Comparison of ENCODE assay signal across 9 cellular contexts in the genomic region with DNA sequence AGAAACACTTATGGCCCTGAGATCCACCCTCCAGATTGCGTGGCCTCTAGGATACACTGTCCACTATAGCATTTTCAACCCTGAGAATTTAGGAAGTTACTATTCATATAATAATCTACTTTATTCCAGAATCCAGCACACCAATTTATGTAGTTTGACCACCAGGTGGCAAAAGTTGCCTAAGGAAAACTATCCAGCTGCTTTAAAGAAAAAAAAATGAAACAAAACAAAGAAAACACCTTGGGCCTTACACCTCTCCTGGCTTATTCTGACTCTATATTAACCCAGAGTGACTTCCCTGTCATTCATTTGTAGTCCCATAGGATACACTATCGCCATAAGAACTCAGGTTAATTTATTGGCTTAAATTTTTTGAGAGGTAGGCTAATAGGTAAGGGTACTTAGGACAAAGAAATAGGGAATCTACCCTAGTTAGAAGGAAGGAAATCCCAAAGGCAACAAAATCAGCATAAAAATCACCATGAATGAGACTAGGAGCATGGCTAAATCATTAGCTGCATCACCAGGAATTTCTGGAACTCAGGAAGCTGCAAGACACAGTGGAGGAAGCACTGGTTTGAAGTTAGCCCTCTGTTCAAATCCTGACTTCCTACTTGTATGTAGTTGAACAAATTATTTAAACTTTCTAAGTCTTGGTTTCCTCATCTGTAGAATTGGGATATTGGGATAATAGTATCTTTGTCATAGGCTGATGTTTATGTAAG.
DNase-seq lines count a peak whose midpoint lies in the region; ATAC-seq and TF ChIP-seq lines count a peak whose summit lies in the region.
"Had no signal": no experiment of that assay in that cellular context is flagged by ENCODE, and none has a peak within 500 bp of the region (broad histone marks: within the 10 kb centered on the region; RNA-seq: fewer than 3 reads in every experiment).

No MANE protein-coding gene starts in this region.

- H3K9ac ChIP-seq in PC-3 (ENCODE audit: low read length): no peak overlapping the region

- no peak overlapping the region for H3K4me2 ChIP-seq in PC-3 (ENCODE audit: low read length)

- no peaks in the 10 kb centered on the region for H3K79me2 ChIP-seq in PC-3 (ENCODE audit: low read length)

- ATAC-seq in left cardiac atrium (no peak), PC-3 (peak; percentile 18; the same call in 1 of the 2 replicates), GM18873 (IDR thresholded peaks at IDR 0.05; ENCODE audit: low FRiP score, unreplicated experiment) (no peak), GM18511 (IDR thresholded peaks at IDR 0.05; ENCODE audit: unreplicated experiment) (no peak)
- ATAC-seq: activated T-cell treated with anti-CD3 and anti-CD28 coated beads, Interleukin-2, amount 50 U/mL, for 4 hours had no signal

- H3K36me3 ChIP-seq in cardiac muscle cell: no peaks in the 10 kb centered on the region
- no peaks in the 10 kb centered on the region for H3K36me3 ChIP-seq in PC-3 (ENCODE audit: low read depth, low read length)
- H3K36me3 ChIP-seq in transverse colon: no peaks in the 10 kb centered on the region

- no TSS peak for BruUV-seq in PC-3 (replicated peaks; lab: Mats Ljungman, UMichigan)

- H3K27ac ChIP-seq in cardiac muscle cell (no peak overlapping the region), PC-3 (ENCODE audit: low read length) (no peak overlapping the region), transverse colon (no peak overlapping the region)

- CTCF ChIA-PET in PC-3 (lab: Charles Lee): no interaction called here

- POLR2A ChIA-PET in PC-3 (lab: Charles Lee; ENCODE audit: unreplicated experiment): no interaction called here

- H3K27me3 ChIP-seq in cardiac muscle cell: no peaks in the 10 kb centered on the region
- H3K27me3 ChIP-seq in PC-3 (ENCODE audit: low read length): no peaks in the 10 kb centered on the region
- no peaks in the 10 kb centered on the region for H3K27me3 ChIP-seq in transverse colon

- WGBS in transverse colon (ENCODE audit: low coverage in 1 of 2), 2 donors: 18 to 60% methylated on average over 2 of the region's 2 CpGs

- H3K4me3 ChIP-seq in cardiac muscle cell (no peak overlapping the region), PC-3 (ENCODE audit: low read length) (no peak overlapping the region), fibroblast of villous mesenchyme (ENCODE audit: low read depth, low read length) (no peak overlapping the region), transverse colon (no peak overlapping the region)

- no peaks in the 10 kb centered on the region for H3F3A ChIP-seq in PC-3 (ENCODE audit: low read length, unreplicated experiment)

- H2AFZ ChIP-seq in PC-3 (ENCODE audit: low read length): peak overlapping the region; percentile 34; the same call in 1 of the 2 replicates

- peak; percentile 55 for TF ChIP-seq CTCF in cardiac muscle cell (IDR thresholded peaks at IDR 0.05; ENCODE audit: low read depth, low read length)
- peak; percentile 87 for TF ChIP-seq CTCF in PC-3 (conservative IDR thresholded peaks at IDR 0.05; ENCODE audit: low read depth, low read length)
- peak; percentile 51 for TF ChIP-seq CTCF in fibroblast of villous mesenchyme (IDR thresholded peaks at IDR 0.05; ENCODE audit: insufficient read depth, low read depth, low read length)
- peak; percentile 16 to 40 (median 35) for TF ChIP-seq CTCF in transverse colon (IDR thresholded peaks at IDR 0.05)

- H3K4me1 ChIP-seq in cardiac muscle cell (ENCODE audit: low read depth) (peaks cover 7% of the 10 kb centered on the region), PC-3 (ENCODE audit: insufficient read depth, low read length) (no peaks in the 10 kb centered on the region), transverse colon (no peaks in the 10 kb centered on the region)

- in situ Hi-C loops in transverse colon (cut with MboI; ENCODE audit: low pct_ligation_motif_present in 1 of 4, low pct_unique_long_range_greater_than_20kb in 1 of 4, low sequenced_read_pairs in 3 of 4): no loop called here

- no peaks in the 10 kb centered on the region for H3K9me3 ChIP-seq in cardiac muscle cell (ENCODE audit: low read depth)
- no peaks in the 10 kb centered on the region for H3K9me3 ChIP-seq in PC-3 (ENCODE audit: low read length)
- H3K9me3 ChIP-seq in transverse colon: peaks cover 0 to 2% of the 10 kb centered on the region in 2 donors

- no peaks in the 10 kb centered on the region for H3K9me2 ChIP-seq in PC-3 (replicated peaks; ENCODE audit: low read length)

- no peak for TF ChIP-seq EP300 in transverse colon (IDR thresholded peaks at IDR 0.05; ENCODE audit: low read depth)

- TF ChIP-seq POLR2A in transverse colon (IDR thresholded peaks at IDR 0.05): no peak

- peak; percentile 30 to 63 for DNase-seq in cardiac muscle cell (ENCODE audit: low read depth in 1 of 2, low spot score in 1 of 2)
- DNase-seq in left cardiac atrium: no peak
- peak; percentile 68 for DNase-seq in PC-3
- peak; percentile 32 for DNase-seq in fibroblast of villous mesenchyme (ENCODE audit: low read depth)
- DNase-seq in transverse colon: no peak
- no peak for DNase-seq in cardiac septum (ENCODE audit: low spot score)
- DNase-seq: activated T-cell treated with anti-CD3 and anti-CD28 coated beads, Interleukin-2, amount 50 U/mL, for 4 hours had no signal

- no peaks in the 10 kb centered on the region for H4K20me1 ChIP-seq in PC-3 (ENCODE audit: low read length)

- intact Hi-C loops in left cardiac atrium (cut with DNase I) (no loop called here), PC-3 (cut with micrococcal nuclease) (loop anchor here (1.0 to 10.0 kb wide), 4 partner anchors 73 to 1290 kb away; no protein-coding TSS in a partner anchor), transverse colon (cut with DNase I; ENCODE audit: low total_unique reads) (no loop called here), cardiac septum (cut with DNase I) (no loop called here)

Comparison
In these comparisons a context has a peak if more than half of its experiments do, and no peak if none do; other contexts are left out.
1. DNase-seq: peak in cardiac muscle cell (2 of 2), PC-3 (single experiment) and fibroblast of villous mesenchyme (single experiment); none in left cardiac atrium (single experiment), transverse colon (single experiment) and cardiac septum (single experiment).
2. CTCF ChIP-seq: peak in every context shown above with its lines; median percentile 87 in PC-3; 55 in cardiac muscle cell; 51 in fibroblast of villous mesenchyme; 35 in transverse colon.